ENCODE assay signal across 28 cellular contexts in the genomic region with DNA sequence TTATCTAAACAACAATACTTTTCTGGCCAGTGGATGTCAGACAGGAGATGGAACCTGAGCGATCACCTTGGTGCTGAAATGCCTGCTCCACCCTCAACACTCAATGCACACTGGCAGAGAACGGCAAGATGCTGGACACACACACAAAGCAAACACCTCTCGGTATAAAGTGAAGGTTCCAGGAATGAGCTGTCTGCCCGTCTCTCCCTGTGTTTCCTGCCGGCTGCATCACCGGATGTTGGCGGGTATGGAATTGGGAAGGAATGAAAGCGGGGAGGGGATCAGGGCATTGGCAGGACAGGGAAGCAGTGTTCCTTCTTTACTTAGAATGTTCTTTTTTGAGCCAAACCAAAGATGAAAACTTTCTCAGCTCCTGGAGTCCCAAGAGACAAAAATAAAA.
"Had no signal": no experiment of that assay in that cellular context is flagged by ENCODE, and none has a peak within 500 bp of the region (broad histone marks: within the 10 kb centered on the region; RNA-seq: fewer than 3 reads in every experiment).

No MANE protein-coding gene starts in this region.

- H3K4me3 Mint-ChIP-seq: activated CD4-positive, alpha-beta T cell treated with anti-CD3 and anti-CD28 coated beads, Interleukin-2, amount 10 ng/mL, durations not matched to agents 7 days and 5 days; activated CD8-positive, alpha-beta T cell treated with anti-CD3 and anti-CD28 coated beads for 36 hours; activated T-cell treated with anti-CD3 and anti-CD28 coated beads, Interleukin-2, amount 50 U/mL, for 4 hours; activated T-helper 17 cell treated with anti-CD3 and anti-CD28 coated beads, Interleukin-2, amount 50 U/mL, for 72 hours; natural killer cell treated with Interleukin-12 subunit alpha and Interleukin-12 subunit beta and Interleukin-15 and Interleukin-18, amount 100 ng/mL, for 72 hours had no signal

- H3K4me3 ChIP-seq: coronary artery, dorsolateral prefrontal cortex, gastroesophageal sphincter, mucosa of descending colon, right lobe of liver, skin epidermis, testis, transverse colon, uterus had no signal

- H3K27ac Mint-ChIP-seq: activated CD4-positive, alpha-beta T cell treated with anti-CD3 and anti-CD28 coated beads, Interleukin-2, amount 10 ng/mL, durations not matched to agents 7 days and 5 days; activated CD8-positive, alpha-beta T cell treated with anti-CD3 and anti-CD28 coated beads for 36 hours; activated T-helper 17 cell treated with anti-CD3 and anti-CD28 coated beads, Interleukin-2, amount 50 U/mL, for 72 hours; natural killer cell treated with Interleukin-12 subunit alpha and Interleukin-12 subunit beta and Interleukin-15 and Interleukin-18, amount 100 ng/mL, for 72 hours had no signal

- DNase-seq: activated CD4-positive, alpha-beta T cell treated with anti-CD3 and anti-CD28 coated beads, Interleukin-2, amount 10 ng/mL, durations not matched to agents 7 days and 5 days; activated CD4-positive, CD25-positive, alpha-beta regulatory T cell treated with anti-CD3 and anti-CD28 coated beads, Interleukin-2, amount 50 U/mL, for 72 hours; activated CD8-positive, alpha-beta T cell treated with anti-CD3 and anti-CD28 coated beads for 36 hours; activated gamma-delta T cell treated with Interleukin-2 at 50 U/mL for 16 hours; activated naive CD4-positive, alpha-beta T cell treated with anti-CD3 and anti-CD28 coated beads, Interleukin-2, amount 50 U/mL, for 16 hours; activated T-cell treated with anti-CD3 and anti-CD28 coated beads, Interleukin-2, amount 50 U/mL, for 4 hours; amniotic stem cell; brain microvascular endothelial cell; dorsolateral prefrontal cortex; effector memory CD4-positive, alpha-beta T cell; head of caudate nucleus; hippocampal formation; left cardiac atrium; left ventricle myocardium superior; mucosa of descending colon; stimulated activated CD4-positive, alpha-beta T cell treated with anti-CD3 and anti-CD28 coated beads, Interleukin-12 subunit alpha, Interleukin-12 subunit beta, amount 100 ng/mL, for 4 hours; stimulated activated CD4-positive, alpha-beta T cell treated with anti-CD3 and anti-CD28 coated beads, Interleukin-4, amount 100 ng/mL, for 1 hour; stimulated activated naive CD8-positive, alpha-beta T cell treated with anti-CD3 and anti-CD28 coated beads, Interleukin-15, Interleukin-2, amounts not matched to agents 100 U/mL and 50 U/mL, for 24 hours; T1000; testis; transverse colon; uterus had no signal

- H3K9me3 Mint-ChIP-seq: activated CD4-positive, alpha-beta T cell treated with anti-CD3 and anti-CD28 coated beads, Interleukin-2, amount 10 ng/mL, durations not matched to agents 7 days and 5 days; activated T-helper 17 cell treated with anti-CD3 and anti-CD28 coated beads, Interleukin-2, amount 50 U/mL, for 72 hours had no signal

- H3K4me1 Mint-ChIP-seq: activated CD4-positive, alpha-beta T cell treated with anti-CD3 and anti-CD28 coated beads, Interleukin-2, amount 10 ng/mL, durations not matched to agents 7 days and 5 days; activated T-helper 17 cell treated with anti-CD3 and anti-CD28 coated beads, Interleukin-2, amount 50 U/mL, for 72 hours had no signal

- H3K4me1 ChIP-seq: gastroesophageal sphincter, right lobe of liver, testis, transverse colon, uterus had no signal

- H3K27me3 ChIP-seq: brain microvascular endothelial cell, dorsolateral prefrontal cortex, gastroesophageal sphincter, right lobe of liver, testis, transverse colon, uterus had no signal

- H3K27me3 Mint-ChIP-seq: activated CD4-positive, alpha-beta T cell treated with anti-CD3 and anti-CD28 coated beads, Interleukin-2, amount 10 ng/mL, durations not matched to agents 7 days and 5 days; activated CD8-positive, alpha-beta T cell treated with anti-CD3 and anti-CD28 coated beads for 36 hours; activated T-helper 17 cell treated with anti-CD3 and anti-CD28 coated beads, Interleukin-2, amount 50 U/mL, for 72 hours had no signal

- H3K36me3 Mint-ChIP-seq: natural killer cell treated with Interleukin-12 subunit alpha and Interleukin-12 subunit beta and Interleukin-15 and Interleukin-18, amount 100 ng/mL, for 72 hours had no signal

- H3K27ac ChIP-seq: brain microvascular endothelial cell, coronary artery, gastroesophageal sphincter, right lobe of liver, skin epidermis, testis, transverse colon, uterus had no signal

- H3K36me3 ChIP-seq: brain microvascular endothelial cell, gastroesophageal sphincter, right lobe of liver, transverse colon, uterus had no signal

- ATAC-seq: activated CD8-positive, alpha-beta T cell treated with anti-CD3 and anti-CD28 coated beads for 36 hours; activated T-cell treated with anti-CD3 and anti-CD28 coated beads, Interleukin-2, amount 50 U/mL, for 4 hours; activated T-helper 17 cell treated with anti-CD3 and anti-CD28 coated beads, Interleukin-2, amount 50 U/mL, for 72 hours; gastroesophageal sphincter; left cardiac atrium; left ventricle myocardium superior; mucosa of descending colon; natural killer cell treated with Interleukin-12 subunit alpha and Interleukin-12 subunit beta and Interleukin-15 and Interleukin-18, amount 100 ng/mL, for 72 hours; right lobe of liver; stimulated activated naive CD8-positive, alpha-beta T cell treated with anti-CD3 and anti-CD28 coated beads, Interleukin-15, Interleukin-2, amounts not matched to agents 100 U/mL and 50 U/mL, for 24 hours had no signal

- H3K9me3 ChIP-seq: gastroesophageal sphincter, mucosa of descending colon, right lobe of liver, testis, transverse colon had no signal
